ENCODE assay signal across 14 cellular contexts in genomic region chr1:43241352-43241953, GRCh38. TPM values are rescaled to one million over a fixed set of nuclear protein-coding genes. Genes with fewer than 3 reads are reported as not detected.
A peak's percentile ranks its signal among the peaks of the same experiment; 100 is the strongest.
DNase-seq lines count a peak whose midpoint lies in the region; ATAC-seq and TF ChIP-seq lines count a peak whose summit lies in the region.
"Had no signal": no experiment of that assay in that cellular context is flagged by ENCODE, and none has a peak within 500 bp of the region (broad histone marks: within the 10 kb centered on the region; RNA-seq: fewer than 3 reads in every experiment).

No MANE protein-coding gene starts in this region.

- H3K4me3 Mint-ChIP-seq in progenitor cell of endocrine pancreas (ENCODE audit: low read depth), result no peak overlapping the region
- H3K4me3 Mint-ChIP-seq in stimulated activated effector memory CD8-positive, alpha-beta T cell treated with anti-CD3 and anti-CD28 coated beads, Interleukin-12 subunit alpha, Interleukin-12 subunit beta, amount 100 ng/mL, for 72 hours, result no peak overlapping the region
- H3K4me3 Mint-ChIP-seq: CD8-positive, alpha-beta T cell had no signal

- DNase-seq in ELR (ENCODE audit: low read depth) (peak; percentile 80), RWPE1 (ENCODE audit: low spot score) (peak; percentile 79), fibroblast of pulmonary artery (ENCODE audit: low read depth) (peak; percentile 46), progenitor cell of endocrine pancreas (ENCODE audit: low spot score, unreplicated experiment) (no peak), NCI-H345 (lab: John Stamatoyannopoulos, UW) (no peak), NCI-H1048 (lab: John Stamatoyannopoulos, UW) (no peak), SJCRH30 (no peak)
- DNase-seq in stimulated activated effector memory CD8-positive, alpha-beta T cell treated with anti-CD3 and anti-CD28 coated beads, Interleukin-12 subunit alpha, Interleukin-12 subunit beta, amount 100 ng/mL, for 72 hours (ENCODE audit: low spot score in 2 of 2), result no peak
- DNase-seq: activated CD4-positive, alpha-beta T cell treated with anti-CD3 and anti-CD28 coated beads for 48 hours; activated effector memory CD4-positive, alpha-beta T cell treated with Interleukin-2 at 50 U/mL for 16 hours; CD8-positive, alpha-beta T cell; kidney; NCI-H69; stimulated activated CD4-positive, alpha-beta T cell treated with anti-CD3 and anti-CD28 coated beads, Interleukin-12 subunit alpha, Interleukin-12 subunit beta, amount 100 ng/mL, for 4 hours had no signal

- no peaks in the 10 kb centered on the region for H3K36me3 ChIP-seq in SJCRH30

- H3K9me3 Mint-ChIP-seq in progenitor cell of endocrine pancreas (ENCODE audit: low read depth), result peaks cover 8% of the 10 kb centered on the region
- no peaks in the 10 kb centered on the region for H3K9me3 Mint-ChIP-seq in stimulated activated effector memory CD8-positive, alpha-beta T cell treated with anti-CD3 and anti-CD28 coated beads, Interleukin-12 subunit alpha, Interleukin-12 subunit beta, amount 100 ng/mL, for 72 hours
- H3K9me3 Mint-ChIP-seq: CD8-positive, alpha-beta T cell had no signal

- H3K4me3 ChIP-seq in fibroblast of pulmonary artery (replicated peaks; ENCODE audit: low read depth, low read length), result no peak overlapping the region
- H3K4me3 ChIP-seq in SJCRH30, result no peak overlapping the region

- no peaks in the 10 kb centered on the region for H3K27me3 Mint-ChIP-seq in progenitor cell of endocrine pancreas

- TF ChIP-seq CTCF in RWPE1 (conservative IDR thresholded peaks at IDR 0.05; ENCODE audit: low read depth) (no peak), fibroblast of pulmonary artery (IDR thresholded peaks at IDR 0.05; ENCODE audit: low read length, missing control alignments) (no peak), progenitor cell of endocrine pancreas (IDR thresholded peaks at IDR 0.05; ENCODE audit: unreplicated experiment) (no peak)

- CTCF ChIA-PET in RWPE1 (lab: Yijun Ruan, JAX), result no interaction called here

- H3K36me3 Mint-ChIP-seq in progenitor cell of endocrine pancreas (ENCODE audit: insufficient read depth), result no peaks in the 10 kb centered on the region
- no peaks in the 10 kb centered on the region for H3K36me3 Mint-ChIP-seq in stimulated activated effector memory CD8-positive, alpha-beta T cell treated with anti-CD3 and anti-CD28 coated beads, Interleukin-12 subunit alpha, Interleukin-12 subunit beta, amount 100 ng/mL, for 72 hours
- H3K36me3 Mint-ChIP-seq: CD8-positive, alpha-beta T cell had no signal

- H3K4me1 ChIP-seq in SJCRH30, result no peaks in the 10 kb centered on the region

- POLR2A ChIA-PET in RWPE1 (lab: Yijun Ruan, JAX; ENCODE audit: low non-redundant PET), result no interaction called here

- peak overlapping the region; percentile 11 for H3K27ac Mint-ChIP-seq in progenitor cell of endocrine pancreas
- H3K27ac Mint-ChIP-seq in stimulated activated effector memory CD8-positive, alpha-beta T cell treated with anti-CD3 and anti-CD28 coated beads, Interleukin-12 subunit alpha, Interleukin-12 subunit beta, amount 100 ng/mL, for 72 hours, result no peak overlapping the region
- H3K27ac Mint-ChIP-seq: CD8-positive, alpha-beta T cell had no signal

- H3K4me1 Mint-ChIP-seq in progenitor cell of endocrine pancreas (ENCODE audit: low read depth), result peaks cover 6% of the 10 kb centered on the region
- no peaks in the 10 kb centered on the region for H3K4me1 Mint-ChIP-seq in stimulated activated effector memory CD8-positive, alpha-beta T cell treated with anti-CD3 and anti-CD28 coated beads, Interleukin-12 subunit alpha, Interleukin-12 subunit beta, amount 100 ng/mL, for 72 hours

- 0 out of 2 replicates have a peak, but pooled peaks cover 2% of the 10 kb centered on the region for H3K9me3 ChIP-seq in SJCRH30 (replicated peaks)

- H3K27ac ChIP-seq in RWPE1 (no peak overlapping the region), SJCRH30 (no peak overlapping the region)

- H3K27me3 ChIP-seq in SJCRH30, result no peaks in the 10 kb centered on the region

- no peak for ATAC-seq in stimulated activated effector memory CD8-positive, alpha-beta T cell treated with anti-CD3 and anti-CD28 coated beads, Interleukin-12 subunit alpha, Interleukin-12 subunit beta, amount 100 ng/mL, for 72 hours
- ATAC-seq: CD8-positive, alpha-beta T cell had no signal

RNA-seq across cellular contexts. Expression of gene TMEM125, which starts 28.3 kb away (rescaled TPM):
- total RNA-seq in progenitor cell of endocrine pancreas, result 38.7 and 41.1 TPM in 2 replicates
- not detected in 2 replicates for total RNA-seq in SJCRH30 (2014; rRNA removed; shearing (Covaris generic))
- total RNA-seq: CD8-positive, alpha-beta T cell had no signal

RNA-seq across cellular contexts. Expression of gene C1orf210, which starts 43.9 kb away (rescaled TPM):
- total RNA-seq in progenitor cell of endocrine pancreas, result 31.4 and 34.3 TPM in 2 replicates
- not detected in 2 replicates for total RNA-seq in SJCRH30 (2014; rRNA removed; shearing (Covaris generic))
- total RNA-seq: CD8-positive, alpha-beta T cell had no signal

RNA-seq across cellular contexts. Expression of gene TIE1, which starts 59.3 kb away (rescaled TPM):
- 0.53 and 1.2 TPM in 2 replicates for total RNA-seq in progenitor cell of endocrine pancreas
- 0.61 and 1.5 TPM in 2 replicates for total RNA-seq in SJCRH30 (2014; rRNA removed; shearing (Covaris generic))
- total RNA-seq: CD8-positive, alpha-beta T cell had no signal

Comparison
In these comparisons a context has a peak if more than half of its experiments do, and no peak if none do; other contexts are left out.
1. DNase-seq: peak in ELR (single experiment), RWPE1 (single experiment) and fibroblast of pulmonary artery (single experiment); none in progenitor cell of endocrine pancreas (single experiment), NCI-H345 (single experiment), NCI-H1048 (single experiment), SJCRH30 (0 of 2) and stimulated activated effector memory CD8-positive, alpha-beta T cell treated with anti-CD3 and anti-CD28 coated beads, Interleukin-12 subunit alpha, Interleukin-12 subunit beta, amount 100 ng/mL, for 72 hours (0 of 2).
2. RNA of gene TMEM125, which starts 28.3 kb away (total RNA-seq): 38.7 to 41.1 TPM in progenitor cell of endocrine pancreas; not detected in SJCRH30; every median in the first group is over 10 times any median in the second.
3. RNA of gene C1orf210, which starts 43.9 kb away (total RNA-seq): 31.4 to 34.3 TPM in progenitor cell of endocrine pancreas; not detected in SJCRH30; every median in the first group is over 10 times any median in the second.